Comparison of ENCODE assay signal across 11 cellular contexts in the genomic region with DNA sequence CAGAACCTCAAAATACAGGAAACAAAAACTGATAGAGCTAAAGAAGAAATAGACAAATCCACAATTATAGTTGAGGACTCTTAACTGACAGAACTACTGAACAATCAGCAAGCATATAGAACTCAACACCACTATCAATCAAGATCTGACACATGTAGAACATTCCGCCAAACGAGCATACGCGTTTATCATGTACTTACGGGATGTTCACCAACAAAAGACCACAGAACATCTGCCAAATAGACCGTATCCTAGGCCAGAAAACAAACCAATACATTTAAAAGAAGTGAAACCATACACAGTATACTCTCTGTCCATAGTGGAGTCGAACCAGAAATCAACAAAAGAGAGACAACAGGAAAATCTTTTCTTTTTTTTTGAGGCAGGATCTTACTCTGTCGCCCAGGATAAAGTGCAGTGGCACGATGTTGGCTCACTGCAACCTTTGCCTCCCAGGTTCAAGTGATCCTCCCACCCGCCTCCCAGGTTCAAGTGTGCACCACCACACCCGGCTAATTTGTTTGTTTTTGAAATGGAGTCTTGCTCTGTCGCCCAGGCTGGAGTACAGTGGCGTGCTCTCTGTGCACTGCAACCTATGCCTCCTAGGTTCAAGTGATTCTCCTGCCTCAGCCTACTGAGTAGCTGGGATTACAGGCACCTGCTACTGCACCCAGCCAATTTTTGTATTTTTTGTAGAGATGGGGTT. TPM values are rescaled to one million over a fixed set of nuclear protein-coding genes. Genes with fewer than 3 reads are reported as not detected.
DNase-seq lines count a peak whose midpoint lies in the region; ATAC-seq and TF ChIP-seq lines count a peak whose summit lies in the region.
"Had no signal": no experiment of that assay in that cellular context is flagged by ENCODE, and none has a peak within 500 bp of the region (broad histone marks: within the 10 kb centered on the region; RNA-seq: fewer than 3 reads in every experiment).

No MANE protein-coding gene starts in this region.

- ATAC-seq in GM19452 (IDR thresholded peaks at IDR 0.05; ENCODE audit: unreplicated experiment) (peak; percentile 57), HG03175 (IDR thresholded peaks at IDR 0.05; ENCODE audit: unreplicated experiment) (peak; percentile 66)
- ATAC-seq in stimulated activated effector memory CD8-positive, alpha-beta T cell treated with anti-CD3 and anti-CD28 coated beads, Interleukin-12 subunit alpha, Interleukin-12 subunit beta, amount 100 ng/mL, for 72 hours: no peak
- ATAC-seq: right cardiac atrium had no signal

- H3K4me1 Mint-ChIP-seq in stimulated activated effector memory CD8-positive, alpha-beta T cell treated with anti-CD3 and anti-CD28 coated beads, Interleukin-12 subunit alpha, Interleukin-12 subunit beta, amount 100 ng/mL, for 72 hours: peaks cover 41% of the 10 kb centered on the region

- no peak overlapping the region for H3K27ac Mint-ChIP-seq in stimulated activated effector memory CD8-positive, alpha-beta T cell treated with anti-CD3 and anti-CD28 coated beads, Interleukin-12 subunit alpha, Interleukin-12 subunit beta, amount 100 ng/mL, for 72 hours
- H3K27ac Mint-ChIP-seq: activated CD4-positive, alpha-beta T cell treated with anti-CD3 and anti-CD28 coated beads, Interleukin-2, amount 10 ng/mL, durations not matched to agents 24 days and 14 days had no signal

- in situ Hi-C loops in ACHN (cut with HindIII; ENCODE audit: low pct_ligation_motif_present, low pct_unique_long_range_greater_than_20kb, low sequenced_read_pairs): no loop called here

- H3K4me3 Mint-ChIP-seq in stimulated activated effector memory CD8-positive, alpha-beta T cell treated with anti-CD3 and anti-CD28 coated beads, Interleukin-12 subunit alpha, Interleukin-12 subunit beta, amount 100 ng/mL, for 72 hours: no peak overlapping the region
- H3K4me3 Mint-ChIP-seq: activated CD4-positive, alpha-beta T cell treated with anti-CD3 and anti-CD28 coated beads, Interleukin-2, amount 10 ng/mL, durations not matched to agents 24 days and 14 days had no signal

- CTCF ChIA-PET in GM10248 (lab: Yijun Ruan, JAX): interaction anchor here (1.0 to 2.0 kb wide), 2 partner anchors 10 to 23 kb away, joined by 3 to 5 read pairs; no protein-coding TSS in a partner anchor

- no peaks in the 10 kb centered on the region for H3K9me3 Mint-ChIP-seq in stimulated activated effector memory CD8-positive, alpha-beta T cell treated with anti-CD3 and anti-CD28 coated beads, Interleukin-12 subunit alpha, Interleukin-12 subunit beta, amount 100 ng/mL, for 72 hours
- H3K9me3 Mint-ChIP-seq: activated CD4-positive, alpha-beta T cell treated with anti-CD3 and anti-CD28 coated beads, Interleukin-2, amount 10 ng/mL, durations not matched to agents 24 days and 14 days had no signal

- TF ChIP-seq CTCF in GM10248 (IDR thresholded peaks at IDR 0.05; ENCODE audit: control extremely low read depth, extremely low read depth, low read depth, missing control alignments): no peak

- H3K36me3 Mint-ChIP-seq in stimulated activated effector memory CD8-positive, alpha-beta T cell treated with anti-CD3 and anti-CD28 coated beads, Interleukin-12 subunit alpha, Interleukin-12 subunit beta, amount 100 ng/mL, for 72 hours: peaks cover 13% of the 10 kb centered on the region

- DNase-seq in GM10248 (ENCODE audit: extremely low spot score): peak; percentile 44
- DNase-seq in dermis blood vessel endothelial cell: peak; percentile 74
- DNase-seq in ACHN: no peak
- no peak for DNase-seq in stimulated activated effector memory CD8-positive, alpha-beta T cell treated with anti-CD3 and anti-CD28 coated beads, Interleukin-12 subunit alpha, Interleukin-12 subunit beta, amount 100 ng/mL, for 72 hours (ENCODE audit: low spot score in 2 of 2)
- no peak for DNase-seq in 8988T
- no peak for DNase-seq in SHP77 treated with DMSO at 0.1 percent for 48 hours (lab: John Stamatoyannopoulos, UW)
- DNase-seq: activated CD4-positive, alpha-beta T cell treated with anti-CD3 and anti-CD28 coated beads, Interleukin-2, amount 10 ng/mL, durations not matched to agents 24 days and 14 days; DMS79 treated with DMSO at 0.1 percent for 48 hours; right cardiac atrium had no signal

- POLR2A ChIA-PET in GM10248 (lab: Yijun Ruan, JAX): no interaction called here

RNA-seq across cellular contexts. Expression of a gene that starts 5.1 kb away (rescaled TPM):
- total RNA-seq in dermis blood vessel endothelial cell: 17.4 and 78.6 TPM in 2 replicates

Comparison
In these comparisons a context has a peak if more than half of its experiments do, and no peak if none do; other contexts are left out.
1. DNase-seq: peak in GM10248 (single experiment) and dermis blood vessel endothelial cell (single experiment); none in ACHN (single experiment), stimulated activated effector memory CD8-positive, alpha-beta T cell treated with anti-CD3 and anti-CD28 coated beads, Interleukin-12 subunit alpha, Interleukin-12 subunit beta, amount 100 ng/mL, for 72 hours (0 of 2), 8988T (single experiment) and SHP77 treated with DMSO at 0.1 percent for 48 hours (single experiment).